1 cellular context compared by ENCODE assay signal in the genomic region with DNA sequence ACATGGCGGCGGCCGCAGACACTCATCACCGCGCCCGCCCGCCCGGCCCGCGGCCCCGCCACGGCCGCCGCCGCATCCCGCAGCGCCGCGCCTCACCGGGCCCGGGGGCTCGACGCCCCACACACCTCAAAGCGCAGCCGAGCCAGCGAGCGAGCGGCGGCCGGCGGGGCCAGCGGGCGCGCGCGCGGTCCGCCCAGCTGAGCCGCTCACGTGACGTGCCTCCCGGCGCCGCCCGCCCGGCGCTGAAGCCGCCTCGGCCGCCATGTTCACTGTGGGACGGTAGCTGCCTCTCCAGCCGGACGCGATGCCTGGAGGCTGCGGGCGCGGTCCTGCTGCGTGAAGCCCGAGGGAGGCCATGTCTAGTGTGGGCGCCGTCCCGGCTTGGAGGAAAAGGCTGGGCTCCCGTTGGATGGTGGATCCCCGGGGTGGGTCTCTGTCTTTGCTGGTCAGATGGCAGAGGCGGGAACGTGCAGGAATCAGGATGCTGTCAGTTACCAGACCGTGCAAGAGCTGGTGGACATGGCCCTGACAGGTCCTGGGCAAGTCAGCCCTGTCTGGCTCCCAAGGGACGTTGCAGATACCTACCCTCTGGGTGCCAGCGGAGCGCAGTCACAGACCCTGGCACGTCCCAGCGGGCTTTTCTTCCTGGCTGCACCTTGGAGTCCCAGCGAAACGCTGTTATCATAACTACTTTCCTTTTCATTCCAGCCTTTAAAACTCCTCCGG.
A peak's percentile ranks its signal among the peaks of the same experiment; 100 is the strongest.
TF ChIP-seq lines count a peak whose summit lies in the region.

A gene with protein sequence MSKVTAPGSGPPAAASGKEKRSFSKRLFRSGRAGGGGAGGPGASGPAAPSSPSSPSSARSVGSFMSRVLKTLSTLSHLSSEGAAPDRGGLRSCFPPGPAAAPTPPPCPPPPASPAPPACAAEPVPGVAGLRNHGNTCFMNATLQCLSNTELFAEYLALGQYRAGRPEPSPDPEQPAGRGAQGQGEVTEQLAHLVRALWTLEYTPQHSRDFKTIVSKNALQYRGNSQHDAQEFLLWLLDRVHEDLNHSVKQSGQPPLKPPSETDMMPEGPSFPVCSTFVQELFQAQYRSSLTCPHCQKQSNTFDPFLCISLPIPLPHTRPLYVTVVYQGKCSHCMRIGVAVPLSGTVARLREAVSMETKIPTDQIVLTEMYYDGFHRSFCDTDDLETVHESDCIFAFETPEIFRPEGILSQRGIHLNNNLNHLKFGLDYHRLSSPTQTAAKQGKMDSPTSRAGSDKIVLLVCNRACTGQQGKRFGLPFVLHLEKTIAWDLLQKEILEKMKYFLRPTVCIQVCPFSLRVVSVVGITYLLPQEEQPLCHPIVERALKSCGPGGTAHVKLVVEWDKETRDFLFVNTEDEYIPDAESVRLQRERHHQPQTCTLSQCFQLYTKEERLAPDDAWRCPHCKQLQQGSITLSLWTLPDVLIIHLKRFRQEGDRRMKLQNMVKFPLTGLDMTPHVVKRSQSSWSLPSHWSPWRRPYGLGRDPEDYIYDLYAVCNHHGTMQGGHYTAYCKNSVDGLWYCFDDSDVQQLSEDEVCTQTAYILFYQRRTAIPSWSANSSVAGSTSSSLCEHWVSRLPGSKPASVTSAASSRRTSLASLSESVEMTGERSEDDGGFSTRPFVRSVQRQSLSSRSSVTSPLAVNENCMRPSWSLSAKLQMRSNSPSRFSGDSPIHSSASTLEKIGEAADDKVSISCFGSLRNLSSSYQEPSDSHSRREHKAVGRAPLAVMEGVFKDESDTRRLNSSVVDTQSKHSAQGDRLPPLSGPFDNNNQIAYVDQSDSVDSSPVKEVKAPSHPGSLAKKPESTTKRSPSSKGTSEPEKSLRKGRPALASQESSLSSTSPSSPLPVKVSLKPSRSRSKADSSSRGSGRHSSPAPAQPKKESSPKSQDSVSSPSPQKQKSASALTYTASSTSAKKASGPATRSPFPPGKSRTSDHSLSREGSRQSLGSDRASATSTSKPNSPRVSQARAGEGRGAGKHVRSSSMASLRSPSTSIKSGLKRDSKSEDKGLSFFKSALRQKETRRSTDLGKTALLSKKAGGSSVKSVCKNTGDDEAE (N-terminal part only) (minus strand): TSS at position 186 of the 726 bp plus-strand sequence. CDS start 182 bp downstream, at position 4.

TF ChIP-seq in SK-N-SH treated with all-trans-retinoic acid at 6 μM for 48 hours, 23 proteins besides CTCF, POLR2A, EP300 and RAD21 (continued from another document):
- TF ChIP-seq TSHZ2 (CRISPR knock-in tag; IDR thresholded peaks at IDR 0.05) (peak; percentile 99), OSR1 (CRISPR knock-in tag; IDR thresholded peaks at IDR 0.05) (0 out of 2 replicates have a peak, but pooled peaks have one; percentile 52), CSDC2 (CRISPR knock-in tag; IDR thresholded peaks at IDR 0.05) (peak; percentile 98), SNAI2 (CRISPR knock-in tag; IDR thresholded peaks at IDR 0.05) (peak; percentile 95), ZNF565 (CRISPR knock-in tag; conservative IDR thresholded peaks at IDR 0.05; ENCODE audit: low read depth) (peak; percentile 74; the same call in 1 of the 2 replicates), ZNF70 (CRISPR knock-in tag; IDR thresholded peaks at IDR 0.05) (peak; percentile 78), TOX (CRISPR knock-in tag; IDR thresholded peaks at IDR 0.05; ENCODE audit: borderline replicate concordance) (no peak), GLIS3 (CRISPR knock-in tag; IDR thresholded peaks at IDR 0.05) (no peak)
- TF ChIP-seq, protein P1, sequence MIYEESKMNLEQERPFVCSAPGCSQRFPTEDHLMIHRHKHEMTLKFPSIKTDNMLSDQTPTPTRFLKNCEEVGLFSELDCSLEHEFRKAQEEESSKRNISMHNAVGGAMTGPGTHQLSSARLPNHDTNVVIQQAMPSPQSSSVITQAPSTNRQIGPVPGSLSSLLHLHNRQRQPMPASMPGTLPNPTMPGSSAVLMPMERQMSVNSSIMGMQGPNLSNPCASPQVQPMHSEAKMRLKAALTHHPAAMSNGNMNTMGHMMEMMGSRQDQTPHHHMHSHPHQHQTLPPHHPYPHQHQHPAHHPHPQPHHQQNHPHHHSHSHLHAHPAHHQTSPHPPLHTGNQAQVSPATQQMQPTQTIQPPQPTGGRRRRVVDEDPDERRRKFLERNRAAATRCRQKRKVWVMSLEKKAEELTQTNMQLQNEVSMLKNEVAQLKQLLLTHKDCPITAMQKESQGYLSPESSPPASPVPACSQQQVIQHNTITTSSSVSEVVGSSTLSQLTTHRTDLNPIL (CRISPR knock-in tag; IDR thresholded peaks at IDR 0.05; ENCODE audit: low read depth): no peak
